In the genomic region with DNA sequence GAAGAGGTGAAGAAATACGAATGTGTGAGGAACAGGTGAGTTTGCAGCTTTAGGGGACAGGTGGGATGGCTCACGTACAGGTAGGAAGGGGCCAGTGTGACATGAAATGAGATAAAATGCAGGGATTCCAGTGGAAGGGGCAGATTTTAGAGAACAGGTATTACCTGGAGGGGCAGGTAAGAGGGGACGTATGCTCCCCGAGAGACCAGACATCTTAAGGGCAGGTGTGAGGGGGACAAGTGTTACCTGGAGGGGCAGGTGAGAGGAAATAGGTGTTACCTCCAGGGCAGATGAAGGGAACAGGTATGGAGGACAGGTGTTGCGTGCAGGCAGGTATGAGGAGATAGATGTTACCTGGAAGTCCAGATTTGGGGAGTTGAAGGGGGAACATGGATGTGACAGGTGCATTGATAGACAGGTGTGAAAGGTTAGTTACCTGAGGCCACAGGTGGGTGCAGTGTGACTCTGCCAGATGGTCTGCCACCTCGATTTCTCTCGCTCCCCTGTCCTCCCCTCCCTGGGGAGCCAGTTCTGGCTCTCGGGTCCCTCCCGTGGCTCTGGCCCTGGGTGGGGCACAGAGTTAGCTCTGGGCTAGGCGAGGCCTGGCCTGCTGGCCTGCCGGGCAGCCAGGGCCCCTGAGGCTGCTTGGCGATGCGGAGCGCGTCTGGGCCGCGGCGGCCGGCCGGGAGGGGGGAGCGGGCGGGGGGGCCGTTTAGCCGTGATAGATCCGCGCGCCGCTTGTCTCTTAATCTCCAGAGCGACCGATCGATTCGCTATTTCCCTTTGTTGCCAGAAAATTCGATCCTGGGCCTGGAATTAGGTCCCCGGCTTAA, we compare ENCODE assay signal across 4 cellular contexts.
TF ChIP-seq lines count a peak whose summit lies in the region.

No MANE protein-coding gene starts in this region.

TF ChIP-seq in SK-N-SH, 30 proteins besides CTCF, POLR2A, EP300 and RAD21:
- no peak for TF ChIP-seq TCF12 (IDR thresholded peaks at IDR 0.05)
- no peak for TF ChIP-seq RCOR1 (IDR thresholded peaks at IDR 0.05; ENCODE audit: low read length)
- TF ChIP-seq FOSL2 (IDR thresholded peaks at IDR 0.05; ENCODE audit: borderline replicate concordance, low read depth) = no peak
- no peak for TF ChIP-seq RFX5 (IDR thresholded peaks at IDR 0.05; ENCODE audit: low read length)

TF ChIP-seq in SK-N-SH treated with all-trans-retinoic acid at 6 μM for 48 hours, 23 proteins besides CTCF, POLR2A, EP300 and RAD21:
- TF ChIP-seq ZNF565 (CRISPR knock-in tag; conservative IDR thresholded peaks at IDR 0.05; ENCODE audit: low read depth) = no peak
- TF ChIP-seq, protein P1, sequence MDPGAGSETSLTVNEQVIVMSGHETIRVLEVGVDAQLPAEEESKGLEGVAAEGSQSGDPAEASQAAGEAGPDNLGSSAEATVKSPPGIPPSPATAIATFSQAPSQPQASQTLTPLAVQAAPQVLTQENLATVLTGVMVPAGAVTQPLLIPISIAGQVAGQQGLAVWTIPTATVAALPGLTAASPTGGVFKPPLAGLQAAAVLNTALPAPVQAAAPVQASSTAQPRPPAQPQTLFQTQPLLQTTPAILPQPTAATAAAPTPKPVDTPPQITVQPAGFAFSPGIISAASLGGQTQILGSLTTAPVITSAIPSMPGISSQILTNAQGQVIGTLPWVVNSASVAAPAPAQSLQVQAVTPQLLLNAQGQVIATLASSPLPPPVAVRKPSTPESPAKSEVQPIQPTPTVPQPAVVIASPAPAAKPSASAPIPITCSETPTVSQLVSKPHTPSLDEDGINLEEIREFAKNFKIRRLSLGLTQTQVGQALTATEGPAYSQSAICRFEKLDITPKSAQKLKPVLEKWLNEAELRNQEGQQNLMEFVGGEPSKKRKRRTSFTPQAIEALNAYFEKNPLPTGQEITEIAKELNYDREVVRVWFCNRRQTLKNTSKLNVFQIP (CRISPR knock-in tag; IDR thresholded peaks at IDR 0.05; ENCODE audit: borderline replicate concordance, low read depth) = no peak
TF ChIP-seq in SK-N-SH treated with all-trans-retinoic acid at 6 μM for 48 hours: peak in this region for 0.

TF ChIP-seq in IMR-90, 13 proteins besides CTCF, POLR2A, EP300 and RAD21:
- TF ChIP-seq NFE2L2 (IDR thresholded peaks at IDR 0.05; ENCODE audit: low read depth, low read length) (no peak), SMC3 (IDR thresholded peaks at IDR 0.05; ENCODE audit: low read depth, low read length) (no peak), MAFK (IDR thresholded peaks at IDR 0.05; ENCODE audit: low read depth, low read length) (no peak), MXI1 (IDR thresholded peaks at IDR 0.05; ENCODE audit: borderline replicate concordance, low read depth, low read length) (no peak), CHD1 (IDR thresholded peaks at IDR 0.05; ENCODE audit: low read depth, low read length) (no peak), RFX5 (IDR thresholded peaks at IDR 0.05; ENCODE audit: low read depth, low read length) (no peak), BHLHE40 (IDR thresholded peaks at IDR 0.05; ENCODE audit: low read depth, low read length) (no peak), FOS (IDR thresholded peaks at IDR 0.05; ENCODE audit: low read depth, low read length) (no peak), CEBPB (IDR thresholded peaks at IDR 0.05; ENCODE audit: low read depth, low read length) (no peak), RCOR1 (IDR thresholded peaks at IDR 0.05; ENCODE audit: insufficient replicate concordance, low read length) (no peak), MAZ (IDR thresholded peaks at IDR 0.05; ENCODE audit: borderline replicate concordance, low read depth, low read length) (no peak)
- TF ChIP-seq, protein P2, sequence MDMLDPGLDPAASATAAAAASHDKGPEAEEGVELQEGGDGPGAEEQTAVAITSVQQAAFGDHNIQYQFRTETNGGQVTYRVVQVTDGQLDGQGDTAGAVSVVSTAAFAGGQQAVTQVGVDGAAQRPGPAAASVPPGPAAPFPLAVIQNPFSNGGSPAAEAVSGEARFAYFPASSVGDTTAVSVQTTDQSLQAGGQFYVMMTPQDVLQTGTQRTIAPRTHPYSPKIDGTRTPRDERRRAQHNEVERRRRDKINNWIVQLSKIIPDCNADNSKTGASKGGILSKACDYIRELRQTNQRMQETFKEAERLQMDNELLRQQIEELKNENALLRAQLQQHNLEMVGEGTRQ (IDR thresholded peaks at IDR 0.05; ENCODE audit: low read depth, low read length) = no peak
- TF ChIP-seq, protein P3, sequence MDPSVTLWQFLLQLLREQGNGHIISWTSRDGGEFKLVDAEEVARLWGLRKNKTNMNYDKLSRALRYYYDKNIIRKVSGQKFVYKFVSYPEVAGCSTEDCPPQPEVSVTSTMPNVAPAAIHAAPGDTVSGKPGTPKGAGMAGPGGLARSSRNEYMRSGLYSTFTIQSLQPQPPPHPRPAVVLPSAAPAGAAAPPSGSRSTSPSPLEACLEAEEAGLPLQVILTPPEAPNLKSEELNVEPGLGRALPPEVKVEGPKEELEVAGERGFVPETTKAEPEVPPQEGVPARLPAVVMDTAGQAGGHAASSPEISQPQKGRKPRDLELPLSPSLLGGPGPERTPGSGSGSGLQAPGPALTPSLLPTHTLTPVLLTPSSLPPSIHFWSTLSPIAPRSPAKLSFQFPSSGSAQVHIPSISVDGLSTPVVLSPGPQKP (IDR thresholded peaks at IDR 0.05; ENCODE audit: borderline replicate concordance, low read depth, low read length) = no peak

TF ChIP-seq in H1, 55 proteins besides CTCF, POLR2A, EP300 and RAD21:
- TF ChIP-seq HDAC2 (IDR thresholded peaks at IDR 0.05; ENCODE audit: borderline replicate concordance in 1 of 2, low read depth in 2 of 2, low read length in 2 of 2) (no peak), BRCA1 (IDR thresholded peaks at IDR 0.05; ENCODE audit: low read depth, low read length) (no peak), CBX8 (IDR thresholded peaks at IDR 0.05; ENCODE audit: borderline replicate concordance, low read depth, low read length) (no peak), TEAD4 (IDR thresholded peaks at IDR 0.05; ENCODE audit: low read depth, low read length) (no peak), ZNF274 (IDR thresholded peaks at IDR 0.05; ENCODE audit: borderline replicate concordance, extremely low read depth, low read length) (no peak), SP1 (IDR thresholded peaks at IDR 0.05; ENCODE audit: low read depth, low read length) (no peak), EZH2 (IDR thresholded peaks at IDR 0.05; ENCODE audit: low read depth, low read length, severe bottlenecking) (peak; percentile 33), SP2 (IDR thresholded peaks at IDR 0.05; ENCODE audit: low read length) (no peak), SUZ12 (IDR thresholded peaks at IDR 0.05; ENCODE audit: low read length) (peak; percentile 39), NANOG (IDR thresholded peaks at IDR 0.05; ENCODE audit: insufficient read depth, low read depth, low read length, poor library complexity, severe bottlenecking) (no peak), TAF7 (optimal IDR thresholded peaks at IDR 0.05; ENCODE audit: borderline replicate concordance, low read depth, low read length) (no peak), EGR1 (IDR thresholded peaks at IDR 0.05; ENCODE audit: borderline replicate concordance, low read depth, low read length) (no peak), GABPA (IDR thresholded peaks at IDR 0.05; ENCODE audit: borderline replicate concordance, insufficient read depth, low read length) (no peak)
- TF ChIP-seq, protein P4, sequence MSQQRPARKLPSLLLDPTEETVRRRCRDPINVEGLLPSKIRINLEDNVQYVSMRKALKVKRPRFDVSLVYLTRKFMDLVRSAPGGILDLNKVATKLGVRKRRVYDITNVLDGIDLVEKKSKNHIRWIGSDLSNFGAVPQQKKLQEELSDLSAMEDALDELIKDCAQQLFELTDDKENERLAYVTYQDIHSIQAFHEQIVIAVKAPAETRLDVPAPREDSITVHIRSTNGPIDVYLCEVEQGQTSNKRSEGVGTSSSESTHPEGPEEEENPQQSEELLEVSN (IDR thresholded peaks at IDR 0.05) = no peak
